ENCODE assay signal across 1 cellular context in the genomic region with DNA sequence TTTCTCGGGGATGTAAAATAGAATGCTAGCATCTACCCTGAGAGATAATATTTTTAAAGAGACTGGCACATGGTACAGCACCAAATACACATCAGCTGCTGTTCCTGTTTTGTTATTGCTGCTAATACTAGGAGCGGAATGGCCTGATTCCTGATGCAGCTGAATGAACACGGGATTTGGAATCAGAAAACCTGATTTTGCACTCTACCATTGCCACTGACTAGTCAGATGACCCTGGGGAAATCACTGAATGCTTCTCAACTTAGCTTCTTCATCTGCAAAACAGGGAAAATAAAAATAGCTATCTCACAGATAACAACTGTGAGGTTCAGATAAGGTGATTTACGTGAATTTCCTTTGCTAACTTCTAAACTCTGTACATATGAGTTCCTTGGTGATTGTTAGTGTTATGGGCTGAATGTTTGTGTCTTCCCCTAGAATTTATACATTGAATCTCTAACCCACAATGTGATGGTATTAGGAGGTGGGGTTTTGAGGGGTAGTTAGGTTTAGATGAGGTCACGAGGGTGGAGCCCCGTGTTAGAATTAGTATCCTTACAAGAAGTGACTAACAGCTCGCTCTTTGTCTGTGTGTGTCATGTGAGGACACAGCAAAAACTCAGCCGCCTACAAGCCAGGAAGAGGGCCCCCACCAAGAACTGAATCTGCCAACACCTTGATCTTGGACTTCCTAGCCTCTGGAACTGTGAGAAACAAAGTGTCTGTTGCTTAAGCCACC.
TF ChIP-seq lines count a peak whose summit lies in the region.

No MANE protein-coding gene starts in this region.

TF ChIP-seq in HEK293, 187 proteins besides CTCF, POLR2A, EP300 and RAD21 (continued from another document):
- TF ChIP-seq, protein P1, sequence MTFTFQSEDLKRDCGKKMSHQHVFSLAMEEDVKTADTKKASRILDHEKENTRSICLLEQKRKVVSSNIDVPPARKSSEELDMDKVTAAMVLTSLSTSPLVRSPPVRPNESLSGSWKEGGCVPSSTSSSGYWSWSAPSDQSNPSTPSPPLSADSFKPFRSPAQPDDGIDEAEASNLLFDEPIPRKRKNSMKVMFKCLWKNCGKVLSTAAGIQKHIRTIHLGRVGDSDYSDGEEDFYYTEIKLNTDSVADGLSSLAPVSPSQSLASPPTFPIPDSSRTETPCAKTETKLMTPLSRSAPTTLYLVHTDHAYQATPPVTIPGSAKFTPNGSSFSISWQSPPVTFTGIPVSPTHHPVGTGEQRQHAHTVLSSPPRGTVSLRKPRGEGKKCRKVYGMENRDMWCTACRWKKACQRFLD (tag by site-specific recombination; IDR thresholded peaks at IDR 0.05): no peak
